ENCODE assay signal across 2 cellular contexts in genomic region chr1:99945174-99945573, GRCh38.
A peak's percentile ranks its signal among the peaks of the same experiment; 100 is the strongest.
TF ChIP-seq lines count a peak whose summit lies in the region.

No MANE protein-coding gene starts in this region.

TF ChIP-seq in HepG2, 621 proteins besides CTCF, POLR2A, EP300 and RAD21:
- TF ChIP-seq SRSF9 (IDR thresholded peaks at IDR 0.05; ENCODE audit: borderline replicate concordance, insufficient read depth, low read depth, low read length, poor library complexity, severe bottlenecking): no peak
- peak; percentile 89 to 92 for TF ChIP-seq MAFK (conservative IDR thresholded peaks at IDR 0.05 in 1 of 2, IDR thresholded peaks at IDR 0.05 in 1 of 2; ENCODE audit: low read length in 2 of 2)
- TF ChIP-seq ZMYM3 (CRISPR knock-in tag; IDR thresholded peaks at IDR 0.05): no peak
- peak; percentile 86 for TF ChIP-seq MAFF (IDR thresholded peaks at IDR 0.05; ENCODE audit: low read depth, low read length)
- no peak for TF ChIP-seq ZNF333 (CRISPR knock-in tag; IDR thresholded peaks at IDR 0.05; ENCODE audit: borderline replicate concordance)

TF ChIP-seq in K562, 482 proteins besides CTCF, POLR2A, EP300 and RAD21:
- no peak for TF ChIP-seq ZNF655 (CRISPR knock-in tag; IDR thresholded peaks at IDR 0.05)
- peak; percentile 48 for TF ChIP-seq MAFG (tag; conservative IDR thresholded peaks at IDR 0.05)
- TF ChIP-seq ZNF316 (IDR thresholded peaks at IDR 0.05): peak; percentile 91
- TF ChIP-seq, protein P1, sequence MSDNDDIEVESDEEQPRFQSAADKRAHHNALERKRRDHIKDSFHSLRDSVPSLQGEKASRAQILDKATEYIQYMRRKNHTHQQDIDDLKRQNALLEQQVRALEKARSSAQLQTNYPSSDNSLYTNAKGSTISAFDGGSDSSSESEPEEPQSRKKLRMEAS (CRISPR knock-in tag; IDR thresholded peaks at IDR 0.05): no peak
- TF ChIP-seq RB1 (IDR thresholded peaks at IDR 0.05; ENCODE audit: low read depth): no peak
- TF ChIP-seq MAFK (IDR thresholded peaks at IDR 0.05; ENCODE audit: low read length): peak; percentile 71
- peak; percentile 73 for TF ChIP-seq MAFF (IDR thresholded peaks at IDR 0.05; ENCODE audit: low read length)
- peak; percentile 74 for TF ChIP-seq C11orf30 (IDR thresholded peaks at IDR 0.05; ENCODE audit: low read depth)
